19 cellular contexts compared by ENCODE assay signal in the genomic region with DNA sequence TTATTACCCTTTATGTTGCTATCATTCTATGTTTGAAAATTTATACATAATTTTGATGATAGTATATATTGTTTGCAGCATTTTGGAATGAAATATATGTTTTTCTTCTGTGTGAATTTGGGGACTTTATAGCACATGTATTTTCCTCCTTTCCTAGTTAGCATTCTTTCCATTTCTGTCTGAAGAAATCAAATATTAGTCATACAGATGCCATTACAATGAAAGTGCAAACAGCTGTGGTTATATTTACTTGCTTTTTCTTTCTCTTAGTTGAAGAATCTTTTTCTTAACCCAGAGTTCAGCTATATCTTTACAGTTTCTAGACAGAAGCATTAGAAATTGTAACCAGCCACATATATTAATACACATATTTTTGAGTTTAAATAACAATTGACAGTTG.
A peak's percentile ranks its signal among the peaks of the same experiment; 100 is the strongest.
DNase-seq lines count a peak whose midpoint lies in the region; ATAC-seq and TF ChIP-seq lines count a peak whose summit lies in the region.
"Had no signal": no experiment of that assay in that cellular context is flagged by ENCODE, and none has a peak within 500 bp of the region (broad histone marks: within the 10 kb centered on the region; RNA-seq: fewer than 3 reads in every experiment).

No MANE protein-coding gene starts in this region.

- peak; percentile 5 for DNase-seq in GM23248
- peak; percentile 4 for DNase-seq in adipocyte (ENCODE audit: low read depth)
- DNase-seq in fibroblast of mammary gland (ENCODE audit: low read depth) = peak; percentile 24
- DNase-seq in non-pigmented ciliary epithelial cell (ENCODE audit: low read depth) = peak; percentile 9
- DNase-seq in A673 (ENCODE audit: low spot score) = no peak
- no peak for DNase-seq in NK-92 treated with Interleukin-12 subunit alpha and Interleukin-12 subunit beta, amount 100 ng/mL, for 24 hours (lab: John Stamatoyannopoulos, UW)
- no peak for DNase-seq in neuronal stem cell (ENCODE audit: low spot score)
- DNase-seq: Calu3; CD4-positive, alpha-beta T cell; DMS79; KG1; MG63; NCI-H1105; NCI-H1694 treated with DMSO at 0.1 percent for 48 hours; NCI-H446; NCI-H748 treated with DMSO at 0.1 percent for 48 hours had no signal

- no peaks in the 10 kb centered on the region for H3K9me2 ChIP-seq in GM23248 (ENCODE audit: insufficient read depth)

- TF ChIP-seq CTCF in fibroblast of mammary gland (conservative IDR thresholded peaks at IDR 0.05; ENCODE audit: control insufficient read depth, insufficient read depth, low read depth, low read length) = no peak
- TF ChIP-seq CTCF in A673 (conservative IDR thresholded peaks at IDR 0.05; ENCODE audit: low read depth, low read length) = no peak

- no peaks in the 10 kb centered on the region for H4K20me1 ChIP-seq in GM23248 (ENCODE audit: insufficient read depth)

- no peak overlapping the region for H3K14ac ChIP-seq in neuronal stem cell (ENCODE audit: low read length)

- H2BK120ac ChIP-seq in neuronal stem cell (ENCODE audit: low read depth, low read length) = no peak overlapping the region

- ATAC-seq in GM18511 (IDR thresholded peaks at IDR 0.05; ENCODE audit: unreplicated experiment) = no peak
- ATAC-seq: GM23338 had no signal

- H3K36me3 ChIP-seq in GM23248 (ENCODE audit: low read depth) = no peaks in the 10 kb centered on the region
- H3K36me3 ChIP-seq in adipocyte (ENCODE audit: control insufficient read depth, insufficient read depth, low read length, severe bottlenecking) = no peaks in the 10 kb centered on the region
- no peaks in the 10 kb centered on the region for H3K36me3 ChIP-seq in A673 (ENCODE audit: insufficient read depth, low read length, poor library complexity, severe bottlenecking)
- no peaks in the 10 kb centered on the region for H3K36me3 ChIP-seq in neuronal stem cell (replicated peaks in 1 of 2; ENCODE audit: control insufficient read depth in 2 of 2, insufficient read depth in 2 of 2, low read length in 2 of 2)
- H3K36me3 ChIP-seq: MG63 had no signal

- H3K23ac ChIP-seq in neuronal stem cell (ENCODE audit: low read depth, low read length, poor library complexity) = no peak overlapping the region

- H2AK5ac ChIP-seq in neuronal stem cell (ENCODE audit: low read depth, low read length) = no peak overlapping the region

- no peak overlapping the region for H3K18ac ChIP-seq in neuronal stem cell (ENCODE audit: low read length)

- no peak overlapping the region for H2BK5ac ChIP-seq in neuronal stem cell (ENCODE audit: low read length)

- no peaks in the 10 kb centered on the region for H3K79me2 ChIP-seq in GM23248 (ENCODE audit: insufficient read depth)

- H3K4me1 ChIP-seq in GM23248 (ENCODE audit: insufficient read depth) = no peaks in the 10 kb centered on the region
- H3K4me1 ChIP-seq in adipocyte (ENCODE audit: control insufficient read depth, insufficient read depth, low read length) = peaks cover 12% of the 10 kb centered on the region
- H3K4me1 ChIP-seq in A673 (ENCODE audit: insufficient read depth, low read length, poor library complexity, severe bottlenecking) = peaks cover 4% of the 10 kb centered on the region
- no peaks in the 10 kb centered on the region for H3K4me1 ChIP-seq in neuronal stem cell (ENCODE audit: control insufficient read depth in 2 of 2, insufficient read depth in 1 of 2, low read depth in 1 of 2, low read length in 2 of 2)

- no peak overlapping the region for H2BK15ac ChIP-seq in neuronal stem cell (ENCODE audit: low read length)

- no peak overlapping the region for H3K4me2 ChIP-seq in GM23248 (ENCODE audit: unreplicated experiment)
- no peak overlapping the region for H3K4me2 ChIP-seq in neuronal stem cell (ENCODE audit: insufficient read depth, low read length, poor library complexity, severe bottlenecking)
- H3K4me2 ChIP-seq: GM23338 had no signal

- H3K4me3 ChIP-seq in GM23248 = no peak overlapping the region
- H3K4me3 ChIP-seq in adipocyte (ENCODE audit: low read length) = no peak overlapping the region
- H3K4me3 ChIP-seq in fibroblast of mammary gland (ENCODE audit: control insufficient read depth, low read depth, low read length) = no peak overlapping the region
- H3K4me3 ChIP-seq in A673 (ENCODE audit: low read depth, low read length, poor library complexity, severe bottlenecking) = no peak overlapping the region
- H3K4me3 ChIP-seq in neuronal stem cell (ENCODE audit: low read length in 2 of 2) = no peak overlapping the region
- H3K4me3 ChIP-seq: GM23338, MG63 had no signal

- CTCF ChIA-PET in A673 (lab: Charles Lee) = no interaction called here

- H4K91ac ChIP-seq in neuronal stem cell (ENCODE audit: low read depth, low read length, poor library complexity) = no peak overlapping the region

- in situ Hi-C loops in GM23248 (cut with MboI) = no loop called here

- H3F3A ChIP-seq in GM23248 (ENCODE audit: insufficient read depth) = no peaks in the 10 kb centered on the region

- H2BK12ac ChIP-seq in neuronal stem cell (ENCODE audit: low read length) = no peak overlapping the region

- H3K79me1 ChIP-seq in neuronal stem cell (ENCODE audit: low read depth, low read length) = no peaks in the 10 kb centered on the region

- BruUV-seq in A673 (replicated peaks; lab: Mats Ljungman, UMichigan) = no TSS peak

- POLR2A ChIA-PET in A673 (lab: Charles Lee; ENCODE audit: low non-redundant PET) = interaction anchor here (0.6 kb wide), 1 partner anchor 114 kb away, joined by 3 read pairs; no protein-coding TSS in a partner anchor

- H3K9ac ChIP-seq in GM23248 (no peak overlapping the region), adipocyte (ENCODE audit: low read length) (no peak overlapping the region), neuronal stem cell (ENCODE audit: low read depth, low read length, poor library complexity) (no peak overlapping the region)

- H2AFZ ChIP-seq in GM23248 (no peak overlapping the region), neuronal stem cell (ENCODE audit: low read length) (no peak overlapping the region)
- H2AFZ ChIP-seq: GM23338 had no signal

- H4K8ac ChIP-seq in neuronal stem cell (ENCODE audit: low read depth, low read length) = no peak overlapping the region

- H3K27me3 ChIP-seq in GM23248 (replicated peaks; ENCODE audit: insufficient read depth) (no peaks in the 10 kb centered on the region), adipocyte (replicated peaks; ENCODE audit: control insufficient read depth, insufficient read depth, low read length) (no peaks in the 10 kb centered on the region), A673 (replicated peaks; ENCODE audit: insufficient read depth, low read depth, low read length, poor library complexity) (no peaks in the 10 kb centered on the region), neuronal stem cell (ENCODE audit: control insufficient read depth in 3 of 3, insufficient read depth in 3 of 3, low read depth in 1 of 3, low read length in 3 of 3) (no peaks in the 10 kb centered on the region)
- H3K27me3 ChIP-seq: MG63 had no signal

- H3K4ac ChIP-seq in neuronal stem cell (ENCODE audit: low read length) = no peak overlapping the region

- H3K27ac ChIP-seq in GM23248 (no peak overlapping the region), A673 (ENCODE audit: low read depth, low read length, poor library complexity, severe bottlenecking) (no peak overlapping the region), neuronal stem cell (replicated peaks; ENCODE audit: low read length) (no peak overlapping the region)
- H3K27ac ChIP-seq: HL-60 had no signal

- H3K9me3 ChIP-seq in GM23248 (ENCODE audit: low read depth) = no peaks in the 10 kb centered on the region
- H3K9me3 ChIP-seq in adipocyte (ENCODE audit: control insufficient read depth, low read length) = no peaks in the 10 kb centered on the region
- no peaks in the 10 kb centered on the region for H3K9me3 ChIP-seq in A673 (ENCODE audit: low read depth, low read length, poor library complexity, severe bottlenecking)
- H3K9me3 ChIP-seq in neuronal stem cell (replicated peaks in 1 of 2; ENCODE audit: control insufficient read depth in 2 of 2, insufficient read depth in 1 of 2, low read depth in 1 of 2, low read length in 2 of 2) = no peaks in the 10 kb centered on the region
- H3K9me3 ChIP-seq: MG63 had no signal

- intact Hi-C loops in A673 (cut with micrococcal nuclease; ENCODE audit: unreplicated experiment) = no loop called here

Comparison
In these comparisons a context has a peak if more than half of its experiments do, and no peak if none do; other contexts are left out.
1. DNase-seq: peak in GM23248 (single experiment), adipocyte (single experiment), fibroblast of mammary gland (single experiment) and non-pigmented ciliary epithelial cell (single experiment); none in A673 (single experiment), NK-92 treated with Interleukin-12 subunit alpha and Interleukin-12 subunit beta, amount 100 ng/mL, for 24 hours (single experiment) and neuronal stem cell (single experiment).